ENCODE assay signal across 9 cellular contexts in genomic region chr16:75647138-75647491, GRCh38. TPM values are rescaled to one million over a fixed set of nuclear protein-coding genes. Genes with fewer than 3 reads are reported as not detected.
DNase-seq lines count a peak whose midpoint lies in the region; TF ChIP-seq lines count a peak whose summit lies in the region.
"Had no signal": no experiment of that assay in that cellular context is flagged by ENCODE, and none has a peak within 500 bp of the region (broad histone marks: within the 10 kb centered on the region; RNA-seq: fewer than 3 reads in every experiment).

No MANE protein-coding gene starts in this region.

- peaks cover 15% of the 10 kb centered on the region; the same call in 1 of the 2 replicates for H4K20me1 ChIP-seq in GM23248 (ENCODE audit: insufficient read depth)

- peaks cover 5% of the 10 kb centered on the region; the same call in 1 of the 2 replicates for H3K4me1 ChIP-seq in ES-I3 (ENCODE audit: insufficient read depth, low read length)
- H3K4me1 ChIP-seq in GM23248 (ENCODE audit: insufficient read depth): peaks cover 30% of the 10 kb centered on the region
- peaks cover 18% of the 10 kb centered on the region for H3K4me1 ChIP-seq in endocrine pancreas (ENCODE audit: control insufficient read depth, insufficient read depth, low read length)

- H3K36me3 Mint-ChIP-seq in nephron progenitor cell (ENCODE audit: low read depth): peaks cover 41% of the 10 kb centered on the region

- H3K27ac ChIP-seq in GM23248: peak overlapping the region; percentile 87

- H3K9me3 Mint-ChIP-seq in nephron progenitor cell: no peaks in the 10 kb centered on the region

- no peaks in the 10 kb centered on the region; the same call in 1 of the 2 replicates for H3K9me3 ChIP-seq in ES-I3 (ENCODE audit: control insufficient read depth, insufficient read depth, low read length)
- H3K9me3 ChIP-seq in GM23248 (ENCODE audit: low read depth): no peaks in the 10 kb centered on the region
- H3K9me3 ChIP-seq in endocrine pancreas (ENCODE audit: control insufficient read depth, low read length): no peaks in the 10 kb centered on the region

- peak overlapping the region; percentile 98 for H3K9ac ChIP-seq in ES-I3 (ENCODE audit: low read depth, low read length)
- peak overlapping the region; percentile 97 for H3K9ac ChIP-seq in GM23248
- H3K9ac ChIP-seq in endocrine pancreas (ENCODE audit: control insufficient read depth, insufficient read depth, low read length): peak overlapping the region; percentile 68

- peak overlapping the region; percentile 98 for H3K27ac Mint-ChIP-seq in nephron progenitor cell

- peaks cover 47% of the 10 kb centered on the region for H3K4me1 Mint-ChIP-seq in nephron progenitor cell

- H3K9me2 ChIP-seq in GM23248 (ENCODE audit: insufficient read depth): no peaks in the 10 kb centered on the region

- DNase-seq in GM23248: no peak
- peak; percentile 53 for DNase-seq in MV-4-11 (lab: John Stamatoyannopoulos, UW)
- DNase-seq in nephron progenitor cell: no peak
- DNase-seq in NCI-H2196 (lab: John Stamatoyannopoulos, UW; ENCODE audit: unreplicated experiment): no peak
- DNase-seq in stimulated activated CD4-positive, alpha-beta T cell treated with anti-CD3 and anti-CD28 coated beads, Interleukin-4, amount 100 ng/mL, for 24 hours: no peak
- no peak for DNase-seq in NCI-H1930 (lab: John Stamatoyannopoulos, UW)

- no peaks in the 10 kb centered on the region for H3F3A ChIP-seq in GM23248 (ENCODE audit: insufficient read depth)

- H3K4me2 ChIP-seq in GM23248 (ENCODE audit: unreplicated experiment): peak overlapping the region; percentile 80

- 1 to 3% methylated on average over 17 of the region's 17 CpGs for WGBS in GM23248 (ENCODE audit: low coverage in 1 of 2, low lambda C conversion rate in 2 of 2, missing lambda C conversion rate in 2 of 2), 2 experiments

- peak overlapping the region; percentile 89 for H2AFZ ChIP-seq in GM23248

- H3K27me3 Mint-ChIP-seq in nephron progenitor cell (ENCODE audit: low read depth, poor library complexity): no peaks in the 10 kb centered on the region

- no peak for TF ChIP-seq CTCF in nephron progenitor cell (IDR thresholded peaks at IDR 0.05)

- H3K4me3 ChIP-seq in GM23248 (peak overlapping the region; percentile 91), endocrine pancreas (ENCODE audit: control insufficient read depth, insufficient read depth, low read length) (peak overlapping the region; percentile 96)

- in situ Hi-C loops in GM23248 (cut with MboI): no loop called here

- H3K4me3 Mint-ChIP-seq in nephron progenitor cell: peak overlapping the region; percentile 99

- H3K27me3 ChIP-seq in GM23248 (replicated peaks; ENCODE audit: insufficient read depth) (no peaks in the 10 kb centered on the region), endocrine pancreas (ENCODE audit: control insufficient read depth, insufficient read depth, low read length) (no peaks in the 10 kb centered on the region)

- H3K36me3 ChIP-seq in ES-I3 (ENCODE audit: insufficient read depth, low read length) (peaks cover 13% of the 10 kb centered on the region), GM23248 (ENCODE audit: low read depth) (peaks cover 16% of the 10 kb centered on the region), endocrine pancreas (ENCODE audit: control insufficient read depth, insufficient read depth, low read length) (no peaks in the 10 kb centered on the region)

- H3K79me2 ChIP-seq in GM23248 (ENCODE audit: insufficient read depth): peaks cover 93% of the 10 kb centered on the region

RNA-seq across cellular contexts. Expression of gene KARS1, which starts 0.3 kb away (rescaled TPM):
- total RNA-seq in GM23248 (2014; rRNA removed; shearing (Covaris generic)): 114 and 117 TPM in 2 replicates
- polyA plus RNA-seq in GM23248 (2016; fragmentation: Nextera tagmentation; extraction: Ambion mirVana): 130 and 134 TPM in 2 replicates

RNA-seq across cellular contexts. Expression of gene TERF2IP, which starts 0.5 kb away (rescaled TPM):
- total RNA-seq in GM23248 (2014; rRNA removed; shearing (Covaris generic)): 44.8 and 60.7 TPM in 2 replicates
- polyA plus RNA-seq in GM23248 (2016; fragmentation: Nextera tagmentation; extraction: Ambion mirVana): 59.8 and 66.9 TPM in 2 replicates

RNA-seq across cellular contexts. Expression of gene ADAT1, which starts 24.0 kb away (rescaled TPM):
- total RNA-seq in GM23248 (2014; rRNA removed; shearing (Covaris generic)): 31.3 and 40.1 TPM in 2 replicates
- polyA plus RNA-seq in GM23248 (2016; fragmentation: Nextera tagmentation; extraction: Ambion mirVana): 18.9 and 25.8 TPM in 2 replicates

RNA-seq across cellular contexts. Expression of gene CPHXL2, which starts 29.7 kb away (rescaled TPM):
- not detected in 2 replicates for total RNA-seq in GM23248 (2014; rRNA removed; shearing (Covaris generic))
- polyA plus RNA-seq in GM23248 (2016; fragmentation: Nextera tagmentation; extraction: Ambion mirVana): 0.15 TPM in 1 of 2 replicates, not detected in the other
- total RNA-seq: T-helper 2 cell treated with Interferon-gamma antibody and Interleukin-4, amounts not matched to agents 100 ng/mL and 5 ng/mL, for 36 hours had no signal

RNA-seq across cellular contexts. Expression of gene DUXB, which starts 54.1 kb away (rescaled TPM):
- total RNA-seq in GM23248 (2014; rRNA removed; shearing (Covaris generic)): not detected in 2 replicates
- polyA plus RNA-seq in GM23248 (2016; fragmentation: Nextera tagmentation; extraction: Ambion mirVana): not detected in 2 replicates
- total RNA-seq: T-helper 2 cell treated with Interferon-gamma antibody and Interleukin-4, amounts not matched to agents 100 ng/mL and 5 ng/mL, for 36 hours had no signal
